Comparison of ENCODE assay signal across 1 cellular context in the genomic region with DNA sequence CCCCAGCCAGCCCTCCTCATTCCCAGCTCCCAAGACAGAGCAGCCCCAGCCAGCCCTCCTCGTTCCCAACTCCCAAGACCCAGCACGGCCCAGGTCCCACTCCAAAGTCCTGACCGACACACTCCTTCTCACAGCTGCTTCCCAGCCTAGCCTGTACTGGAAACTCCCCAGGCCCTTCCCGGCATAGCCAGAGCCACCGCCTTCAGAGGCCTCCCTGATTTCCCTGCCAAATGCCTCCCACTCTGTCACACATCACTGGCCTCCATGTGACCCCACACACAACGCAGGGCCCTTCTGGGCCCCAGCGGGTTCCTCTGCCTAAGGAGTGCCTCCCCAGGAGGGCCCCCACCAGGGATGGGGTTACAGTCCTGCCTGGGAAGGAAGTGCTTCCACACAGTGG.
TF ChIP-seq lines count a peak whose summit lies in the region.

No MANE protein-coding gene starts in this region.

TF ChIP-seq in endothelial cell of umbilical vein, 7 proteins besides CTCF, POLR2A, EP300 and RAD21:
- TF ChIP-seq EZH2 (IDR thresholded peaks at IDR 0.05; ENCODE audit: borderline replicate concordance, low read depth, low read length, severe bottlenecking) (no peak), FOS (IDR thresholded peaks at IDR 0.05; ENCODE audit: borderline replicate concordance, insufficient read depth, low read length) (no peak), MYC (IDR thresholded peaks at IDR 0.05; ENCODE audit: low read depth, low read length) (no peak), GATA2 (IDR thresholded peaks at IDR 0.05; ENCODE audit: insufficient read depth, insufficient read length, low read depth, low read length) (no peak), POLR2AphosphoS5 (IDR thresholded peaks at IDR 0.05; ENCODE audit: insufficient read depth, low read depth, low read length) (no peak), JUN (IDR thresholded peaks at IDR 0.05; ENCODE audit: borderline replicate concordance, insufficient read depth, insufficient read length, low read depth) (no peak)
- TF ChIP-seq, protein P1, sequence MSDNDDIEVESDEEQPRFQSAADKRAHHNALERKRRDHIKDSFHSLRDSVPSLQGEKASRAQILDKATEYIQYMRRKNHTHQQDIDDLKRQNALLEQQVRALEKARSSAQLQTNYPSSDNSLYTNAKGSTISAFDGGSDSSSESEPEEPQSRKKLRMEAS (IDR thresholded peaks at IDR 0.05; ENCODE audit: insufficient read depth, insufficient read length) = no peak
TF ChIP-seq in endothelial cell of umbilical vein: peak in this region for 0.
